1 cellular context compared by ENCODE assay signal in genomic region chr1:117605811-117606607, GRCh38.
TF ChIP-seq lines count a peak whose summit lies in the region.

TSS of gene TENT5C (plus strand) at chr1:117606048. CDS start at chr1:117622869, 16,821 bp downstream.

TF ChIP-seq in K562, 482 proteins besides CTCF, POLR2A, EP300 and RAD21 (continued from another document):
- no peak for TF ChIP-seq REST (CRISPR knock-in tag; IDR thresholded peaks at IDR 0.05; ENCODE audit: low read depth)
- no peak for TF ChIP-seq CCAR2 (IDR thresholded peaks at IDR 0.05; ENCODE audit: low read depth, low read length)
- no peak for TF ChIP-seq ARID2 (IDR thresholded peaks at IDR 0.05)
- no peak for TF ChIP-seq STAT6 (CRISPR knock-in tag; IDR thresholded peaks at IDR 0.05)
- no peak for TF ChIP-seq RFX7 (CRISPR knock-in tag; IDR thresholded peaks at IDR 0.05)
- TF ChIP-seq TBP (optimal IDR thresholded peaks at IDR 0.05; ENCODE audit: low read depth, low read length) = peak; percentile 99
- TF ChIP-seq NRF1 (conservative IDR thresholded peaks at IDR 0.05 in 1 of 2, IDR thresholded peaks at IDR 0.05 in 1 of 2) = no peak
- TF ChIP-seq ZKSCAN1 (IDR thresholded peaks at IDR 0.05; ENCODE audit: low read depth, low read length) = no peak
- TF ChIP-seq NCOR1 (IDR thresholded peaks at IDR 0.05) = no peak
- TF ChIP-seq ARNT (IDR thresholded peaks at IDR 0.05) = no peak
- TF ChIP-seq IRF2 (CRISPR knock-in tag; IDR thresholded peaks at IDR 0.05) = no peak
- TF ChIP-seq RBM25 (IDR thresholded peaks at IDR 0.05; ENCODE audit: low read depth, low read length, severe bottlenecking) = peak; percentile 50
- peak; percentile 41 for TF ChIP-seq ZBTB2 (IDR thresholded peaks at IDR 0.05)
- TF ChIP-seq TCFL5 (CRISPR knock-in tag; conservative IDR thresholded peaks at IDR 0.05) = no peak
- TF ChIP-seq ATF1 (CRISPR knock-in tag; IDR thresholded peaks at IDR 0.05) = no peak
- TF ChIP-seq ATF1 (tag; IDR thresholded peaks at IDR 0.05) = peak; percentile 45; the same call in 1 of the 2 replicates
- peak; percentile 97 for TF ChIP-seq NELFE (IDR thresholded peaks at IDR 0.05; ENCODE audit: insufficient read depth, insufficient read length)
- no peak for TF ChIP-seq CBX3 (IDR thresholded peaks at IDR 0.05; ENCODE audit: borderline replicate concordance in 1 of 2, low read length in 2 of 2)
- no peak; the same call in 1 of the 2 replicates for TF ChIP-seq ELF4 (CRISPR knock-in tag; IDR thresholded peaks at IDR 0.05)
- no peak for TF ChIP-seq ZC3H8 (IDR thresholded peaks at IDR 0.05)
- no peak for TF ChIP-seq ZFP36 (IDR thresholded peaks at IDR 0.05; ENCODE audit: low read depth, low read length, partially characterized antibody)
- TF ChIP-seq CBX8 (IDR thresholded peaks at IDR 0.05; ENCODE audit: borderline replicate concordance, extremely low read depth, low read depth, low read length, poor library complexity, severe bottlenecking) = no peak
- TF ChIP-seq ZNF764 (CRISPR knock-in tag; IDR thresholded peaks at IDR 0.05; ENCODE audit: low read depth) = no peak
- no peak for TF ChIP-seq FOXA1 (IDR thresholded peaks at IDR 0.05; ENCODE audit: borderline replicate concordance)
- no peak for TF ChIP-seq CEBPZ (IDR thresholded peaks at IDR 0.05; ENCODE audit: borderline replicate concordance, low read depth, low read length)
- no peak for TF ChIP-seq KLF16 (IDR thresholded peaks at IDR 0.05)
- peak; percentile 92 for TF ChIP-seq TAF9B (IDR thresholded peaks at IDR 0.05; ENCODE audit: partially characterized antibody)
- peak; percentile 11 for TF ChIP-seq ETS1 (conservative IDR thresholded peaks at IDR 0.05; ENCODE audit: control insufficient read depth, low read depth, low read length)
- no peak for TF ChIP-seq HDAC3 (IDR thresholded peaks at IDR 0.05; ENCODE audit: borderline replicate concordance, partially characterized antibody)
